25 cellular contexts compared by ENCODE assay signal in the genomic region with DNA sequence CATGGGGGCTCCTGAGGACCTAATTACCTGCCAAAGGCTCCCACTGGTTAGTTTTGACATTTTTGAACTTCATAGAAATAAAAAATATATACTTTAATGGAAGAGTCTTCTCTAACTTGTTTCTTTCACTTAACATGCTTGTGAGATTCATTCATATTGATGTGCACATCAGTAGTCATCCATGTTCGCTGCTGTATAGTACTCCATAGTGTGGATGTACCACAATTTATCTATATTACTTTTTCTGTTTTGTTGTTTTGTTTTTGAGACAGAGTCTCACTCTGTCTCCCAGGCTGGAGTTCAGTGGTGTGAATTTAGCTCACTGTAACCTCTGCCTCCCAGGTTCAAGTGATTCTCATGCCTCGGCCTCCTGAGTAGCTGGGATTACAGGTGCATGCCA.
"Had no signal": no experiment of that assay in that cellular context is flagged by ENCODE, and none has a peak within 500 bp of the region (broad histone marks: within the 10 kb centered on the region; RNA-seq: fewer than 3 reads in every experiment).

No MANE protein-coding gene starts in this region.

- H3K4me1 Mint-ChIP-seq: memory B cell; naive thymus-derived CD4-positive, alpha-beta T cell had no signal

- H3K36me3 ChIP-seq: esophagus muscularis mucosa, gastrocnemius medialis, heart right ventricle, left lung, lower lobe of right lung had no signal

- H3K27ac Mint-ChIP-seq: memory B cell; naive thymus-derived CD4-positive, alpha-beta T cell had no signal

- H3K27me3 Mint-ChIP-seq: memory B cell had no signal

- FAIRE-seq: colon, endothelial cell of umbilical vein, islet of Langerhans, keratinocyte had no signal

- DNase-seq: dermis blood vessel endothelial cell; dorsolateral prefrontal cortex; effector CD4-positive, alpha-beta T cell; effector memory CD4-positive, alpha-beta T cell; foreskin keratinocyte; gastrocnemius medialis; glutamatergic neuron; head of caudate nucleus; heart right ventricle; hippocampal formation; left cardiac atrium; left lung; left ventricle myocardium superior; lower lobe of right lung; mammary epithelial cell; mesendoderm; midbrain; naive thymus-derived CD4-positive, alpha-beta T cell had no signal

- H3K36me3 Mint-ChIP-seq: memory B cell had no signal

- H3K9me3 ChIP-seq: esophagus muscularis mucosa, gastrocnemius medialis, lower lobe of right lung had no signal

- H3K4me3 ChIP-seq: coronary artery, dorsolateral prefrontal cortex, esophagus muscularis mucosa, gastrocnemius medialis, heart right ventricle, left lung, lower lobe of right lung had no signal

- H3K4me1 ChIP-seq: foreskin keratinocyte, gastrocnemius medialis, left lung, lower lobe of right lung had no signal

- H3K27me3 ChIP-seq: dorsolateral prefrontal cortex, esophagus muscularis mucosa, foreskin keratinocyte, gastrocnemius medialis, heart right ventricle, left lung had no signal

- H3K4me3 Mint-ChIP-seq: memory B cell; naive thymus-derived CD4-positive, alpha-beta T cell had no signal

- ATAC-seq: foreskin keratinocyte; gastrocnemius medialis; heart right ventricle; left cardiac atrium; left lung; left ventricle myocardium superior; lower lobe of right lung; naive thymus-derived CD4-positive, alpha-beta T cell had no signal

- H3K27ac ChIP-seq: coronary artery, dorsolateral prefrontal cortex, esophagus muscularis mucosa, foreskin keratinocyte, gastrocnemius medialis, heart right ventricle, left lung, lower lobe of right lung had no signal
